ENCODE assay signal across 1 cellular context in genomic region chr5:109703827-109704226, GRCh38.
A peak's percentile ranks its signal among the peaks of the same experiment; 100 is the strongest.
TF ChIP-seq lines count a peak whose summit lies in the region.

No MANE protein-coding gene starts in this region.

TF ChIP-seq in K562, 482 proteins besides CTCF, POLR2A, EP300 and RAD21 (continued from another document and continues in another):
- no peak for TF ChIP-seq POU5F1 (IDR thresholded peaks at IDR 0.05; ENCODE audit: borderline replicate concordance, low read depth, low read length, partially characterized antibody)
- TF ChIP-seq ZNF644 (tag; IDR thresholded peaks at IDR 0.05; ENCODE audit: low read depth): peak; percentile 56; the same call in 1 of the 2 replicates
- no peak for TF ChIP-seq PREB (CRISPR knock-in tag; IDR thresholded peaks at IDR 0.05)
- no peak for TF ChIP-seq ZNF444 (CRISPR knock-in tag; IDR thresholded peaks at IDR 0.05)
- TF ChIP-seq CC2D1A (IDR thresholded peaks at IDR 0.05): peak; percentile 75; the same call in 1 of the 2 replicates
- no peak for TF ChIP-seq TAF15 (IDR thresholded peaks at IDR 0.05; ENCODE audit: low read depth, low read length)
- no peak for TF ChIP-seq TRIM28 (IDR thresholded peaks at IDR 0.05)
- TF ChIP-seq HIVEP1 (CRISPR knock-in tag; IDR thresholded peaks at IDR 0.05): no peak
- TF ChIP-seq CTCFL (IDR thresholded peaks at IDR 0.05; ENCODE audit: borderline replicate concordance, insufficient read depth, low read depth, low read length, poor library complexity, severe bottlenecking): no peak
- TF ChIP-seq PHF8 (IDR thresholded peaks at IDR 0.05; ENCODE audit: borderline replicate concordance, low read length): no peak
- no peak for TF ChIP-seq ETS2 (tag; IDR thresholded peaks at IDR 0.05; ENCODE audit: borderline replicate concordance, poor library complexity, severe bottlenecking)
- no peak for TF ChIP-seq CBFB (CRISPR knock-in tag; IDR thresholded peaks at IDR 0.05)
- no peak for TF ChIP-seq FUS (optimal IDR thresholded peaks at IDR 0.05; ENCODE audit: low read depth, low read length)
- no peak for TF ChIP-seq SIX5 (IDR thresholded peaks at IDR 0.05; ENCODE audit: borderline replicate concordance in 1 of 2, insufficient read depth in 1 of 2, low read depth in 1 of 2, low read length in 2 of 2)
- TF ChIP-seq RBM34 (IDR thresholded peaks at IDR 0.05; ENCODE audit: borderline replicate concordance, insufficient read depth, low read length): no peak
- TF ChIP-seq KLF6 (CRISPR knock-in tag; IDR thresholded peaks at IDR 0.05; ENCODE audit: borderline replicate concordance): no peak
- TF ChIP-seq ZBTB40 (IDR thresholded peaks at IDR 0.05): no peak
- TF ChIP-seq ZBTB40 (CRISPR knock-in tag; IDR thresholded peaks at IDR 0.05): no peak
- no peak for TF ChIP-seq ZBED1 (IDR thresholded peaks at IDR 0.05)
- no peak for TF ChIP-seq ZNF318 (IDR thresholded peaks at IDR 0.05; ENCODE audit: borderline replicate concordance in 1 of 2, low read depth in 1 of 2)
- TF ChIP-seq COPS2 (conservative IDR thresholded peaks at IDR 0.05): no peak
- no peak for TF ChIP-seq ETS1 (conservative IDR thresholded peaks at IDR 0.05; ENCODE audit: control insufficient read depth, low read depth, low read length)
- TF ChIP-seq MYNN (IDR thresholded peaks at IDR 0.05): no peak
- TF ChIP-seq MYNN (CRISPR knock-in tag; IDR thresholded peaks at IDR 0.05): no peak
- TF ChIP-seq CAMTA2 (CRISPR knock-in tag; conservative IDR thresholded peaks at IDR 0.05): no peak
- no peak for TF ChIP-seq ZNF436 (CRISPR knock-in tag; IDR thresholded peaks at IDR 0.05)
- TF ChIP-seq SMAD1 (IDR thresholded peaks at IDR 0.05; ENCODE audit: low read depth, low read length, partially characterized antibody): no peak
- no peak for TF ChIP-seq MEF2D (tag; conservative IDR thresholded peaks at IDR 0.05; ENCODE audit: low read depth)
- TF ChIP-seq IRF1 (CRISPR knock-in tag; IDR thresholded peaks at IDR 0.05; ENCODE audit: borderline replicate concordance): no peak
- TF ChIP-seq TAF9B (IDR thresholded peaks at IDR 0.05; ENCODE audit: partially characterized antibody): peak; percentile 65
- TF ChIP-seq ZBTB17 (CRISPR knock-in tag; IDR thresholded peaks at IDR 0.05): no peak
- TF ChIP-seq JUND (IDR thresholded peaks at IDR 0.05; ENCODE audit: borderline replicate concordance, low read depth, low read length): peak; percentile 72
- peak; percentile 33; the same call in 1 of the 3 replicates for TF ChIP-seq JUND (tag; IDR thresholded peaks at IDR 0.05; ENCODE audit: borderline replicate concordance, low read depth, low read length)
- TF ChIP-seq ZC3H11A (IDR thresholded peaks at IDR 0.05; ENCODE audit: low read depth, low read length): no peak
- no peak for TF ChIP-seq ZNF764 (CRISPR knock-in tag; IDR thresholded peaks at IDR 0.05; ENCODE audit: low read depth)
- no peak for TF ChIP-seq ZBTB7A (IDR thresholded peaks at IDR 0.05; ENCODE audit: borderline replicate concordance, control insufficient read depth, low read depth, low read length)
- no peak for TF ChIP-seq THAP7 (CRISPR knock-in tag; IDR thresholded peaks at IDR 0.05)
- no peak for TF ChIP-seq GABPB2 (CRISPR knock-in tag; conservative IDR thresholded peaks at IDR 0.05)
- no peak for TF ChIP-seq DACH1 (IDR thresholded peaks at IDR 0.05; ENCODE audit: partially characterized antibody)
